Comparison of ENCODE assay signal across 8 cellular contexts in the genomic region with DNA sequence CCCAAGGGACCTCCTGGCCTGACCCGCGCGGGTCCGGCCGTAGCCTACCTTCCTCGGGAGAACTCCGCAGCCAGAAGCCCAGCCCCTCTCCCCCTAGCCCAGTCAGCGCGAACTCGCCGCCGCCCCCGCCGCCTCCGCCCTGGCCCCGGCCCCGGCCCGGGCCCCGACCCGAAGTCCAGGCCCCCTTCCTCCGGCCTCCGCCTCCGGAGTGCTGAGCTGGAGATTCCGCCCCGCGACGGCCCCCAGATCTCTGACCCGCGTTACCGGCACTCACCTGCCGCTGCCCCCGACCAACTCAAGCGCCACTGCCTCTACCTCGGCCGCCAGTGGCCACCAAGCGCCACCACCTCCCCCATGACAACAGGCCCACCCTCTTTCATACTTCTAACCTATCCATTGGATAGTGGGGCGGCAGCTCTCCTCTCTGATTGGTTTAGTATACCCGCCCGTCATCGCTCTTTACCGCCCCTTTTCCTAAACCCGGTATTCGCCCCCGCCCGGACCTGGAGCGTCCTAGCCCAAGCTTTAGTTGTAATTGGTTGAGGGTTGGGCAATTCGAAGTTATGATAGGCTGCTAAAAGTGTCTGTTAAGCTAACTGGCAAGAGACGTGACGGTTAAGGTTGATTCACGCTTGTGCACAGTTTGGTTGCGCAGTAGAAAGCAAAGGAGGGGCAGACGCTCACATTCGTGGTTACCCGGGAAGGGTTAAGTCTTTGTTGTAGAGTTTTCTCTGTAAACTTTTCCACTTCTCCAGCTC. TPM values are rescaled to one million over a fixed set of nuclear protein-coding genes. Genes with fewer than 3 reads are reported as not detected.
DNase-seq lines count a peak whose midpoint lies in the region; ATAC-seq, FAIRE-seq and TF ChIP-seq lines count a peak whose summit lies in the region.

Gene NUMB, minus strand, starts transcription at position 328 of the 758 bp plus-strand sequence. CDS start 102,795 bp downstream, outside the sequence.

- intact Hi-C loops in kidney (cut with DNase I): no loop called here

- peak within 1 kb of the TSS; percentile 96 for H3K4me3 Mint-ChIP-seq in chondrocyte (ENCODE audit: unreplicated experiment)

- peak within 1 kb of the TSS; percentile 63 to 84 for H3K9ac ChIP-seq in kidney (ENCODE audit: low read length in 2 of 2)

- peaks cover 17 to 24% of the 10 kb centered on the region in 2 donors for H3K4me1 ChIP-seq in kidney (ENCODE audit: control insufficient read depth in 1 of 2, insufficient read depth in 1 of 2, low read depth in 1 of 2, low read length in 2 of 2)

- H3K27me3 Mint-ChIP-seq in chondrocyte (ENCODE audit: low read depth): no peaks in the 10 kb centered on the region

- H3K36me3 ChIP-seq in kidney (ENCODE audit: control insufficient read depth in 1 of 2, insufficient read depth in 2 of 2, low read length in 2 of 2): no peaks in the 10 kb centered on the region

- TF ChIP-seq POLR2A in GM19193 (IDR thresholded peaks at IDR 0.05; ENCODE audit: extremely low read depth, insufficient read depth, insufficient read length): peak; percentile 78

- peak; percentile 99 for DNase-seq in Ammon's horn (ENCODE audit: low spot score)
- peak; percentile 99 for DNase-seq in NCI-H510A treated with DMSO at 0.1 percent for 48 hours (lab: John Stamatoyannopoulos, UW)
- DNase-seq in activated CD4-positive, alpha-beta T cell treated with anti-CD3 and anti-CD28 coated beads for 24 hours (ENCODE audit: low read depth in 2 of 2): peak; percentile 90 to 92
- DNase-seq in chondrocyte (ENCODE audit: low spot score): peak; percentile 99
- DNase-seq in kidney: peak; percentile 98
- DNase-seq in stimulated activated CD4-positive, alpha-beta T cell treated with anti-CD3 and anti-CD28 coated beads, Interleukin-15, amount 100 ng/mL, for 24 hours: peak; percentile 98

- peak within 1 kb of the TSS; percentile 89 to 92 for H3K27ac ChIP-seq in kidney (ENCODE audit: low read depth in 2 of 2, low read length in 2 of 2)

- peaks cover 71% of the 10 kb centered on the region for H3K4me1 Mint-ChIP-seq in chondrocyte (ENCODE audit: low read depth)

- H3K9me3 ChIP-seq in kidney (ENCODE audit: control insufficient read depth in 1 of 2, low read length in 2 of 2): no peaks in the 10 kb centered on the region

- TF ChIP-seq CTCF in chondrocyte (IDR thresholded peaks at IDR 0.05) (no peak), kidney (IDR thresholded peaks at IDR 0.05; ENCODE audit: borderline replicate concordance, extremely low read depth, insufficient read depth) (no peak)

- peak; percentile 99 for FAIRE-seq in kidney (lab: Jason Lieb, UNC)

- H3K9me3 Mint-ChIP-seq in chondrocyte (ENCODE audit: low read depth): no peaks in the 10 kb centered on the region

- ATAC-seq in HG03439 (IDR thresholded peaks at IDR 0.05; ENCODE audit: unreplicated experiment): peak; percentile 91

- H3K27ac Mint-ChIP-seq in chondrocyte (ENCODE audit: unreplicated experiment): peak within 1 kb of the TSS; percentile 97

- peak within 1 kb of the TSS; percentile 85 to 86 for H3K4me3 ChIP-seq in kidney (ENCODE audit: low read length in 2 of 2)

- peaks cover 1% of the 10 kb centered on the region for H3K36me3 Mint-ChIP-seq in chondrocyte (ENCODE audit: low read depth)

RNA-seq across cellular contexts. Expression of gene NUMB, which starts in this region (rescaled TPM):
- total RNA-seq in chondrocyte (59.2 to 60.9 TPM (median 60.7 TPM) in 3 replicates), kidney (104 TPM)
- polyA plus RNA-seq in kidney (ENCODE audit: insufficient read depth, low read depth, low replicate concordance): 42.4 TPM

Comparison
In these comparisons a context has a peak if more than half of its experiments do, and no peak if none do; other contexts are left out.
1. Peak in every context shown above with its lines: DNase-seq, ATAC-seq, H3K4me3 ChIP-seq and H3K27ac ChIP-seq.